In the genomic region with DNA sequence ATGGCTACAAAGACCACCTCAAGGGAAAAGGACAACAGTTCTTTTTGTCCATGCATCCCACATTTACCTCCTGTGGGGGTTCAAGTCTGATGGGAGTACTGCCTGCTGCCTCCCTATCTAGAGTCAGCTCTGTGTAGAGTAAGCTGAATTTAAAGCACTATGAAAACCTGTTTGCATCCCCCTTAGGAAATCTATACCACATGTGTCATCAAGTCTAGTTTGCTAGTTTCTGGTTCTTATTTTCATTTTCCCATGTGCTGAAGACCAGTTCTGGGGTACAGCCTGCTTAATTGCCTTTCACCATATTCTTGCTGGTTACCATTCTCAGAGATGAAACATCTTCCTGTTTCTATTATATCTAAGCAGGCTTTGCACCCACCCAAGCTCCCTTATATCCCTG, we compare ENCODE assay signal across 24 cellular contexts.
"Had no signal": no experiment of that assay in that cellular context is flagged by ENCODE, and none has a peak within 500 bp of the region (broad histone marks: within the 10 kb centered on the region; RNA-seq: fewer than 3 reads in every experiment).

No MANE protein-coding gene starts in this region.

- H3K36me3 ChIP-seq: colonic mucosa, esophagus muscularis mucosa, esophagus squamous epithelium, gastrocnemius medialis, heart left ventricle, heart right ventricle had no signal

- H3K27me3 ChIP-seq: colonic mucosa, dorsolateral prefrontal cortex, esophagus muscularis mucosa, esophagus squamous epithelium, foreskin keratinocyte, gastrocnemius medialis, heart left ventricle, heart right ventricle had no signal

- ATAC-seq: effector memory CD8-positive, alpha-beta T cell; esophagus mucosa; foreskin keratinocyte; gastrocnemius medialis; heart left ventricle; heart right ventricle had no signal

- H3K27me3 Mint-ChIP-seq: dendritic cell treated with granulocyte-macrophage colony-stimulating factor and Interleukin-4, amounts not matched to agents 40 ng/mL and 50 ng/mL, for 4 days; effector memory CD8-positive, alpha-beta T cell had no signal

- H3K4me3 ChIP-seq: colonic mucosa, coronary artery, dorsolateral prefrontal cortex, esophagus muscularis mucosa, esophagus squamous epithelium, gastrocnemius medialis, heart left ventricle, heart right ventricle had no signal

- H3K4me1 ChIP-seq: colonic mucosa, esophagus squamous epithelium, foreskin keratinocyte, gastrocnemius medialis, heart left ventricle, heart right ventricle had no signal

- H3K9me3 Mint-ChIP-seq: dendritic cell treated with granulocyte-macrophage colony-stimulating factor and Interleukin-4, amounts not matched to agents 40 ng/mL and 50 ng/mL, for 4 days; endodermal cell had no signal

- H3K4me3 Mint-ChIP-seq: dendritic cell treated with granulocyte-macrophage colony-stimulating factor and Interleukin-4, amounts not matched to agents 40 ng/mL and 50 ng/mL, for 4 days; effector memory CD8-positive, alpha-beta T cell; endodermal cell had no signal

- H3K9me3 ChIP-seq: colonic mucosa, esophagus muscularis mucosa, esophagus squamous epithelium, gastrocnemius medialis had no signal

- H3K27ac ChIP-seq: colonic mucosa, coronary artery, dorsolateral prefrontal cortex, epithelial cell of prostate, esophagus muscularis mucosa, esophagus squamous epithelium, foreskin keratinocyte, gastrocnemius medialis, heart left ventricle, heart right ventricle had no signal

- H3K27ac Mint-ChIP-seq: dendritic cell treated with granulocyte-macrophage colony-stimulating factor and Interleukin-4, amounts not matched to agents 40 ng/mL and 50 ng/mL, for 4 days; effector memory CD8-positive, alpha-beta T cell; endodermal cell had no signal

- DNase-seq: colonic mucosa; cortex of kidney; dermis blood vessel endothelial cell; dorsolateral prefrontal cortex; effector CD4-positive, alpha-beta T cell; effector CD8-positive, alpha-beta T cell; effector memory CD4-positive, alpha-beta T cell; effector memory CD8-positive, alpha-beta T cell; endodermal cell; erythroblast; esophagus squamous epithelium; foreskin fibroblast; foreskin keratinocyte; foreskin melanocyte; gastrocnemius medialis; glutamatergic neuron; head of caudate nucleus; heart left ventricle; heart right ventricle had no signal
